8 cellular contexts compared by ENCODE assay signal in genomic region chr3:107525101-107525953, GRCh38. TPM values are rescaled to one million over a fixed set of nuclear protein-coding genes. Genes with fewer than 3 reads are reported as not detected.
DNase-seq lines count a peak whose midpoint lies in the region; ATAC-seq and TF ChIP-seq lines count a peak whose summit lies in the region.

No MANE protein-coding gene starts in this region.

- peak overlapping the region; percentile 80 for H3K4me3 ChIP-seq in AG04449 (ENCODE audit: low read depth, low read length)
- H3K4me3 ChIP-seq in neutrophil (ENCODE audit: low read depth in 1 of 2, low read length in 1 of 2), result peak overlapping the region; percentile 83 to 94
- H3K4me3 ChIP-seq in aorta (ENCODE audit: low read length in 2 of 2), result peak overlapping the region; percentile 94

- ATAC-seq in activated naive CD4-positive, alpha-beta T cell treated with anti-CD3 and anti-CD28 coated beads, Interleukin-2, amount 50 U/mL, for 72 hours, result peak in 1 of 2 donors; percentile 1
- ATAC-seq in Right ventricle myocardium inferior (peak; percentile 17), aorta (ENCODE audit: low FRiP score) (peak; percentile 9)

- POLR2A ChIA-PET in AG04449 (lab: Yijun Ruan, JAX), result no interaction called here

- no peaks in the 10 kb centered on the region for H3K36me3 ChIP-seq in neutrophil
- H3K36me3 ChIP-seq in aorta (ENCODE audit: control insufficient read depth in 1 of 2, insufficient read depth in 2 of 2, low read length in 1 of 2), result no peaks in the 10 kb centered on the region

- intact Hi-C loops in Right ventricle myocardium inferior (cut with DNase I) (no loop called here), aorta (cut with DNase I) (loop anchor here (10.0 kb wide), 2 partner anchors 281 to 291 kb away; no protein-coding TSS in a partner anchor)

- H3K9me3 ChIP-seq in neutrophil (no peaks in the 10 kb centered on the region), aorta (ENCODE audit: control insufficient read depth, low read length) (no peaks in the 10 kb centered on the region)

- H3K9me3 Mint-ChIP-seq in activated naive CD4-positive, alpha-beta T cell treated with anti-CD3 and anti-CD28 coated beads, Interleukin-2, amount 50 U/mL, for 72 hours, result no peaks in the 10 kb centered on the region

- H3K27ac Mint-ChIP-seq in activated naive CD4-positive, alpha-beta T cell treated with anti-CD3 and anti-CD28 coated beads, Interleukin-2, amount 50 U/mL, for 72 hours, result peak overlapping the region; percentile 85 to 97

- H3K4me1 ChIP-seq in neutrophil (ENCODE audit: control insufficient read depth in 1 of 2, insufficient read depth in 1 of 2, low read depth in 1 of 2, low read length in 1 of 2), result peaks cover 16 to 20% of the 10 kb centered on the region in 2 experiments
- H3K4me1 ChIP-seq in aorta (ENCODE audit: control insufficient read depth in 1 of 2, insufficient read depth in 2 of 2, low read length in 2 of 2), result no peaks in the 10 kb centered on the region

- TF ChIP-seq POLR2A in GM19099 (IDR thresholded peaks at IDR 0.05; ENCODE audit: extremely low read depth, insufficient read length, low read depth), result peak; percentile 40

- TF ChIP-seq CTCF in AG04449 (IDR thresholded peaks at IDR 0.05; ENCODE audit: insufficient read depth, low read length, missing control alignments), result no peak
- no peak for TF ChIP-seq CTCF in neutrophil (IDR thresholded peaks at IDR 0.05)

- 0 to 1% methylated on average over 66 of the region's 66 CpGs for WGBS in aorta, 2 donors

- DNase-seq in AG04449 (ENCODE audit: low read depth, low spot score) (no peak), RPMI8226 (peak; percentile 26), Right ventricle myocardium inferior (ENCODE audit: missing footprints) (peak; percentile 79), aorta (peak; percentile 65 to 80), superior temporal gyrus (ENCODE audit: extremely low spot score) (no peak)
- peak; percentile 28 to 60 for DNase-seq in activated naive CD4-positive, alpha-beta T cell treated with anti-CD3 and anti-CD28 coated beads, Interleukin-2, amount 50 U/mL, for 72 hours (ENCODE audit: low spot score in 2 of 2)

- H3K27ac ChIP-seq in neutrophil, result peak overlapping the region; percentile 95
- peak overlapping the region; percentile 57 to 72 for H3K27ac ChIP-seq in aorta (ENCODE audit: low read depth in 1 of 2, low read length in 2 of 2)

- CTCF ChIA-PET in AG04449 (lab: Yijun Ruan, JAX), result interaction anchor here (1.0 to 1.4 kb wide), 6 partner anchors 9 to 290 kb away, joined by 3 to 4 read pairs (median 3); no protein-coding TSS in a partner anchor

- peaks cover 19 to 41% of the 10 kb centered on the region in 2 donors for H3K36me3 Mint-ChIP-seq in activated naive CD4-positive, alpha-beta T cell treated with anti-CD3 and anti-CD28 coated beads, Interleukin-2, amount 50 U/mL, for 72 hours

- peaks cover 10% of the 10 kb centered on the region for H3K27me3 ChIP-seq in neutrophil
- no peaks in the 10 kb centered on the region for H3K27me3 ChIP-seq in aorta (ENCODE audit: control insufficient read depth in 1 of 2, insufficient read depth in 2 of 2, low read length in 1 of 2)

RNA-seq across cellular contexts. Expression of gene BBX, which starts 2.6 kb away (rescaled TPM):
- 10 to 100 TPM; 42.9 to 46.0 TPM for total RNA-seq in activated naive CD4-positive, alpha-beta T cell treated with anti-CD3 and anti-CD28 coated beads, Interleukin-2, amount 50 U/mL, for 72 hours
- total RNA-seq in Right ventricle myocardium inferior (37.7 TPM), aorta (10 to 100 TPM; 76.7 to 77.8 TPM)
- 10 to 100 TPM; 10.0 to 13.4 TPM for polyA plus RNA-seq in aorta

Comparison
In these comparisons a context has a peak if more than half of its experiments do, and no peak if none do; other contexts are left out.
1. DNase-seq: peak in RPMI8226 (single experiment), activated naive CD4-positive, alpha-beta T cell treated with anti-CD3 and anti-CD28 coated beads, Interleukin-2, amount 50 U/mL, for 72 hours (2 of 2), Right ventricle myocardium inferior (single experiment) and aorta (2 of 2); none in AG04449 (single experiment) and superior temporal gyrus (single experiment).
2. Peak in every context shown above with its lines, with median percentiles within 50 percentile points of each other: H3K4me3 ChIP-seq.